ENCODE assay signal across 19 cellular contexts in the genomic region with DNA sequence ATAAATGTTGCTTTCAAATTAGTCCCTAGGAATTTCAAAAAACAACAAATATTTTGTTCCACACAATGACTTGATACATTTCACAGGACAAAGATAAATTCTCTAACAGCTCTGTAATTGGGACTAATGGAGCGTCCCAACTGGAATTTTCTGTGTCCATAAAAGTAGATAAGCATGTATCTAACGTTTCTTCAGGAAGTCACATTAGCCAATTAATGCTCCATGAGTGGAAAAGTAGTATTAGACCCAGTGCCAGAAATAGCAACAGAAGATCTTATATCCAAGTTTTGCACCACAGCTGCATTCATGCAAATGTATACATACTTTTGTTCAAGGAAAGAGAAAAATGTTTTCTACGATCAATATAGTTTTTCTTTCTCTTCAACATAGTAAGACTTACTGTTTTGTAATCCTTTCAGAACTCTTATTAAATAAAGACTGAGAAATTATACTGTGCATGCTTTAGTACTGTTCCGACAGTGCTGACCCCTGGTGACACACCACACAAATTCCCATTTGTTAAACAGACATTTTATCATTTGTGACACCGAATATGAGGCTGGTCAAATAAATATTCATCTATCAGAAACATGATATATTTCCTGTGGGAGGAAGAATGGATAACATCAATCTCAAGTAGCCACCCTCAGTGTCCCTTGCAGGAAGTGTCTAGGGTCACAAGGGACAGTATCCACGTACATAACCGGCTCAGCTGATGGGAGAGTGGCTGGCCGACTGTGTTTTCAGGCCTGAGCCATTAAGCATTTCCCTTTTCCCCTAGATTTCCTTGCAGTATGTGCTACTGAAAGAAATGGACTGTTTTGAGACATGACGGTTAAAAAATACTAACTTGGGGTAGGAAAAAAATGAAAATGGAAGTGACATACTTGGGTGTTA.
DNase-seq lines count a peak whose midpoint lies in the region; ATAC-seq, FAIRE-seq and TF ChIP-seq lines count a peak whose summit lies in the region.
"Had no signal": no experiment of that assay in that cellular context is flagged by ENCODE, and none has a peak within 500 bp of the region (broad histone marks: within the 10 kb centered on the region; RNA-seq: fewer than 3 reads in every experiment).

No MANE protein-coding gene starts in this region.

- H3K4me3 Mint-ChIP-seq in activated CD4-positive, alpha-beta T cell treated with anti-CD3 and anti-CD28 coated beads, Interleukin-2, amount 10 ng/mL, durations not matched to agents 24 days and 14 days, result no peak overlapping the region
- H3K4me3 Mint-ChIP-seq in activated T-cell treated with anti-CD3 and anti-CD28 coated beads, Interleukin-2, amount 50 U/mL, for 72 hours, result no peak overlapping the region
- H3K4me3 Mint-ChIP-seq in CD8-positive, alpha-beta T cell, result no peak overlapping the region
- H3K4me3 Mint-ChIP-seq: CD4-positive, alpha-beta memory T cell; H9 had no signal

- H4K20me1 ChIP-seq in K562 (replicated peaks; ENCODE audit: control insufficient read depth, insufficient read depth, low read length), result no peaks in the 10 kb centered on the region
- H4K20me1 ChIP-seq: BLaER1 had no signal

- H3K27ac Mint-ChIP-seq in activated CD4-positive, alpha-beta T cell treated with anti-CD3 and anti-CD28 coated beads, Interleukin-2, amount 10 ng/mL, durations not matched to agents 24 days and 14 days, result no peak overlapping the region
- no peak overlapping the region for H3K27ac Mint-ChIP-seq in activated T-cell treated with anti-CD3 and anti-CD28 coated beads, Interleukin-2, amount 50 U/mL, for 72 hours
- no peak overlapping the region for H3K27ac Mint-ChIP-seq in CD8-positive, alpha-beta T cell
- H3K27ac Mint-ChIP-seq: CD4-positive, alpha-beta memory T cell; H9 had no signal

- CTCF ChIA-PET in K562 (lab: Yijun Ruan, JAX; ENCODE audit: low intra/inter-chr PET ratio), result no interaction called here
- CTCF ChIA-PET in CD8-positive, alpha-beta T cell (lab: Charles Lee), result no interaction called here

- in situ Hi-C loops in K562 (cut with MboI), result no loop called here

- POLR2A ChIA-PET in K562 (lab: Yijun Ruan, JAX), result no interaction called here
- POLR2A ChIA-PET in CD8-positive, alpha-beta T cell (lab: Charles Lee), result no interaction called here

- H3K9me3 Mint-ChIP-seq in activated CD4-positive, alpha-beta T cell treated with anti-CD3 and anti-CD28 coated beads, Interleukin-2, amount 10 ng/mL, durations not matched to agents 24 days and 14 days, result peaks cover 4% of the 10 kb centered on the region
- H3K9me3 Mint-ChIP-seq in activated T-cell treated with anti-CD3 and anti-CD28 coated beads, Interleukin-2, amount 50 U/mL, for 72 hours, result no peaks in the 10 kb centered on the region
- no peaks in the 10 kb centered on the region for H3K9me3 Mint-ChIP-seq in CD8-positive, alpha-beta T cell
- H3K9me3 Mint-ChIP-seq: CD4-positive, alpha-beta memory T cell; H9 had no signal

- peaks cover 1% of the 10 kb centered on the region for H3K27me3 Mint-ChIP-seq in activated CD4-positive, alpha-beta T cell treated with anti-CD3 and anti-CD28 coated beads, Interleukin-2, amount 10 ng/mL, durations not matched to agents 24 days and 14 days
- no peaks in the 10 kb centered on the region for H3K27me3 Mint-ChIP-seq in activated T-cell treated with anti-CD3 and anti-CD28 coated beads, Interleukin-2, amount 50 U/mL, for 72 hours (ENCODE audit: low read depth)
- no peaks in the 10 kb centered on the region for H3K27me3 Mint-ChIP-seq in CD8-positive, alpha-beta T cell (ENCODE audit: low read depth)
- H3K27me3 Mint-ChIP-seq: CD4-positive, alpha-beta memory T cell had no signal

- no peaks in the 10 kb centered on the region for H3K36me3 ChIP-seq in BE2C
- no peaks in the 10 kb centered on the region for H3K36me3 ChIP-seq in K562 (ENCODE audit: control insufficient read depth, insufficient read depth, low read length)
- no peaks in the 10 kb centered on the region for H3K36me3 ChIP-seq in aorta (ENCODE audit: control insufficient read depth in 1 of 2, insufficient read depth in 2 of 2, low read length in 1 of 2)
- H3K36me3 ChIP-seq in CD8-positive, alpha-beta T cell (ENCODE audit: insufficient read depth, low read length), result no peaks in the 10 kb centered on the region
- H3K36me3 ChIP-seq: BLaER1 had no signal

- TF ChIP-seq POLR2A in K562 (conservative IDR thresholded peaks at IDR 0.05), result no peak

- no peaks in the 10 kb centered on the region for H3K9me1 ChIP-seq in K562 (ENCODE audit: control insufficient read depth, insufficient read depth, low read length)

- no peak overlapping the region for H3K9ac ChIP-seq in K562 (ENCODE audit: insufficient read depth in 1 of 2, low read depth in 2 of 2, low read length in 2 of 2)
- H3K9ac ChIP-seq: BLaER1 had no signal

- DNase-seq in BE2C, result no peak
- DNase-seq in RPMI7951 (ENCODE audit: low read depth), result peak; percentile 24
- no peak for DNase-seq in K562 (ENCODE audit: extremely low read depth in 1 of 4, low spot score in 3 of 4)
- peak; percentile 59 to 78 for DNase-seq in lung microvascular endothelial cell (ENCODE audit: low read depth in 2 of 2)
- DNase-seq in activated CD4-positive, alpha-beta T cell treated with anti-CD3 and anti-CD28 coated beads, Interleukin-2, amount 10 ng/mL, durations not matched to agents 24 days and 14 days, result no peak
- DNase-seq in activated T-cell treated with anti-CD3 and anti-CD28 coated beads, Interleukin-2, amount 50 U/mL, for 72 hours, result no peak
- DNase-seq in aorta, result no peak
- DNase-seq in CD8-positive, alpha-beta T cell, result no peak
- DNase-seq: Calu3; CD4-positive, alpha-beta memory T cell; GF-D8; H9; Karpas-422; NCI-H1048; NCI-H510A treated with DMSO at 0.1 percent for 48 hours; NCI-H774 had no signal

- 24% methylated on average over 9 of the region's 9 CpGs for WGBS in K562 (ENCODE audit: insufficient coverage, low coverage, missing lambda C conversion rate)
- WGBS in aorta, 2 donors, result 55 to 56% methylated on average over 9 of the region's 9 CpGs

- H3K4me1 ChIP-seq in BE2C (peaks cover 9% of the 10 kb centered on the region), K562 (replicated peaks in 1 of 2; ENCODE audit: control insufficient read depth in 2 of 2, insufficient read depth in 2 of 2, low read length in 2 of 2) (no peaks in the 10 kb centered on the region), aorta (ENCODE audit: control insufficient read depth in 1 of 2, insufficient read depth in 2 of 2, low read length in 2 of 2) (no peaks in the 10 kb centered on the region)
- no peaks in the 10 kb centered on the region for H3K4me1 ChIP-seq in CD8-positive, alpha-beta T cell (ENCODE audit: insufficient read depth, low read length)
- H3K4me1 ChIP-seq: A549, BLaER1 had no signal

- H3K36me3 Mint-ChIP-seq in activated CD4-positive, alpha-beta T cell treated with anti-CD3 and anti-CD28 coated beads, Interleukin-2, amount 10 ng/mL, durations not matched to agents 24 days and 14 days (ENCODE audit: low read depth), result no peaks in the 10 kb centered on the region
- no peaks in the 10 kb centered on the region for H3K36me3 Mint-ChIP-seq in activated T-cell treated with anti-CD3 and anti-CD28 coated beads, Interleukin-2, amount 50 U/mL, for 72 hours (ENCODE audit: insufficient read depth in 2 of 2)
- H3K36me3 Mint-ChIP-seq in CD8-positive, alpha-beta T cell, result peaks cover 19% of the 10 kb centered on the region

- no peaks in the 10 kb centered on the region for H3K27me3 ChIP-seq in BE2C
- no peaks in the 10 kb centered on the region for H3K27me3 ChIP-seq in K562 (ENCODE audit: control insufficient read depth in 2 of 2, insufficient read depth in 2 of 2, low read length in 2 of 2)
- H3K27me3 ChIP-seq in aorta (ENCODE audit: control insufficient read depth in 1 of 2, insufficient read depth in 2 of 2, low read length in 1 of 2), result no peaks in the 10 kb centered on the region
- no peaks in the 10 kb centered on the region for H3K27me3 ChIP-seq in CD8-positive, alpha-beta T cell (ENCODE audit: insufficient read depth, low read length)
- H3K27me3 ChIP-seq: BLaER1 had no signal

- BruUV-seq in K562 (replicated peaks; lab: Mats Ljungman, UMichigan), result no TSS peak

- no peak for FAIRE-seq in K562 (lab: Jason Lieb, UNC)
- FAIRE-seq: A549 had no signal

- H2AFZ ChIP-seq in K562 (ENCODE audit: low read depth, low read length), result peak overlapping the region; percentile 38; the same call in 1 of the 2 replicates

- no peak for ATAC-seq in K562
- no peak for ATAC-seq in activated T-cell treated with anti-CD3 and anti-CD28 coated beads, Interleukin-2, amount 50 U/mL, for 72 hours (replicated peaks in 1 of 2)
- ATAC-seq in aorta (ENCODE audit: low FRiP score), result no peak
- ATAC-seq in CD8-positive, alpha-beta T cell, result no peak
- ATAC-seq: A549 had no signal

- TF ChIP-seq RAD21 in K562 (CRISPR knock-in tag; conservative IDR thresholded peaks at IDR 0.05 in 1 of 2, IDR thresholded peaks at IDR 0.05 in 1 of 2), result no peak

- H3K4me2 ChIP-seq in K562 (ENCODE audit: insufficient read depth, low read length), result no peak overlapping the region; the same call in 1 of the 2 replicates
- H3K4me2 ChIP-seq: A549, BLaER1 had no signal

- no peaks in the 10 kb centered on the region for H3K9me3 ChIP-seq in BE2C
- H3K9me3 ChIP-seq in K562 (replicated peaks; ENCODE audit: control insufficient read depth, insufficient read depth, low read depth, low read length), result no peaks in the 10 kb centered on the region
- H3K9me3 ChIP-seq in aorta (ENCODE audit: control insufficient read depth, low read length), result no peaks in the 10 kb centered on the region
- H3K9me3 ChIP-seq in CD8-positive, alpha-beta T cell (ENCODE audit: low read length), result no peaks in the 10 kb centered on the region
- H3K9me3 ChIP-seq: A549, BLaER1 had no signal

- H3K4me3 ChIP-seq in BE2C (ENCODE audit: low read depth, low read length) (no peak overlapping the region), K562 (no peak overlapping the region), aorta (ENCODE audit: low read length in 2 of 2) (no peak overlapping the region)
- no peak overlapping the region for H3K4me3 ChIP-seq in CD8-positive, alpha-beta T cell (ENCODE audit: low read depth, low read length)
- H3K4me3 ChIP-seq: A549, BLaER1 had no signal

- intact Hi-C loops in K562 (cut with micrococcal nuclease) (no loop called here), aorta (cut with DNase I) (no loop called here)
- intact Hi-C loops in activated CD4-positive, alpha-beta T cell treated with anti-CD3 and anti-CD28 coated beads, Interleukin-2, amount 10 ng/mL, durations not matched to agents 24 days and 14 days (cut with micrococcal nuclease), result no loop called here
- intact Hi-C loops in CD8-positive, alpha-beta T cell (cut with DNase I, micrococcal nuclease), result loop anchor here in 1 of 2 experiments (5.0 to 10.0 kb wide), 2 partner anchors 115 to 268 kb away; no protein-coding TSS in a partner anchor

- no peak for TF ChIP-seq EP300 in K562 (IDR thresholded peaks at IDR 0.05; ENCODE audit: low read length)

- H3K4me1 Mint-ChIP-seq in activated CD4-positive, alpha-beta T cell treated with anti-CD3 and anti-CD28 coated beads, Interleukin-2, amount 10 ng/mL, durations not matched to agents 24 days and 14 days, result no peaks in the 10 kb centered on the region
- H3K4me1 Mint-ChIP-seq in activated T-cell treated with anti-CD3 and anti-CD28 coated beads, Interleukin-2, amount 50 U/mL, for 72 hours (ENCODE audit: low read depth), result no peaks in the 10 kb centered on the region
- no peaks in the 10 kb centered on the region for H3K4me1 Mint-ChIP-seq in CD8-positive, alpha-beta T cell (ENCODE audit: low read depth)
- H3K4me1 Mint-ChIP-seq: CD4-positive, alpha-beta memory T cell had no signal

- no peaks in the 10 kb centered on the region for H3K79me2 ChIP-seq in K562 (ENCODE audit: control insufficient read depth, insufficient read depth, low read length)

- TF ChIP-seq CTCF in BE2C (IDR thresholded peaks at IDR 0.05; ENCODE audit: low read depth, low read length) (peak; percentile 14; the same call in 1 of the 2 replicates), K562 (IDR thresholded peaks at IDR 0.05 in 2 of 3, conservative IDR thresholded peaks at IDR 0.05 in 1 of 3; ENCODE audit: insufficient read depth in 2 of 3, low read depth in 1 of 3, low read length in 3 of 3) (no peak)
- TF ChIP-seq CTCF in CD8-positive, alpha-beta T cell (IDR thresholded peaks at IDR 0.05), result no peak

- no peak overlapping the region for H3K27ac ChIP-seq in K562 (ENCODE audit: extremely low read depth, low read depth, low read length)
- no peak overlapping the region for H3K27ac ChIP-seq in aorta (ENCODE audit: low read depth in 1 of 2, low read length in 2 of 2)
- no peak overlapping the region for H3K27ac ChIP-seq in CD8-positive, alpha-beta T cell (ENCODE audit: low read depth, low read length)
- H3K27ac ChIP-seq: A549, BLaER1, RWPE1 had no signal

Comparison
In these comparisons a context has a peak if more than half of its experiments do, and no peak if none do; other contexts are left out.
1. DNase-seq: peak in RPMI7951 (single experiment) and lung microvascular endothelial cell (2 of 2); none in BE2C (single experiment), K562 (0 of 4), activated CD4-positive, alpha-beta T cell treated with anti-CD3 and anti-CD28 coated beads, Interleukin-2, amount 10 ng/mL, durations not matched to agents 24 days and 14 days (single experiment), activated T-cell treated with anti-CD3 and anti-CD28 coated beads, Interleukin-2, amount 50 U/mL, for 72 hours (0 of 2), aorta (0 of 2) and CD8-positive, alpha-beta T cell (0 of 7).